ENCODE assay signal across 18 cellular contexts in the genomic region with DNA sequence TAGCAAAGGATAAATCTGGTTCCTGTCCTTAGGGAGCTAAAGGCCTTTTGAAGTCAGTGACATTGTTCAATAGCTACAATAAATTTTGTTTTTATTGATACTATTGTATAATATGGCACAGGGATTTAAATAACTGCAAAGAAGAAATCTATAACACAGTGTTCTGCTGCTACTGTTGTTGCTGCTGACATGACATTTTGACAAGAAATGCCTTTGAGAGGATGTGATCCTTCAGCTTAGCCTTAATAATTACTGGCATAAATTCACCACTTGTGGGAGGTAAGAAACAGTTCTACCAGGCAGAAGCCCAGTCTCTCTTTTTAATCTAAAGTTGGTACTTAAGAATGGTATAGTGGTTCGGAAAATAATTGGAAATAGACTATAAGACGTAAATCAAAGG. TPM values are rescaled to one million over a fixed set of nuclear protein-coding genes. Genes with fewer than 3 reads are reported as not detected.
DNase-seq lines count a peak whose midpoint lies in the region; ATAC-seq and TF ChIP-seq lines count a peak whose summit lies in the region.
"Had no signal": no experiment of that assay in that cellular context is flagged by ENCODE, and none has a peak within 500 bp of the region (broad histone marks: within the 10 kb centered on the region; RNA-seq: fewer than 3 reads in every experiment).

No MANE protein-coding gene starts in this region.

- dilution Hi-C loops in IMR-90 (cut with HindIII; ENCODE audit: low sequenced_read_pairs, unreplicated experiment) = no loop called here

- peak; percentile 68 for TF ChIP-seq EP300 in neural cell (conservative IDR thresholded peaks at IDR 0.05; ENCODE audit: poor library complexity, severe bottlenecking)

- H3K27me3 ChIP-seq in Caco-2 (replicated peaks; ENCODE audit: control insufficient read depth, insufficient read depth, low read length) = no peaks in the 10 kb centered on the region
- H3K27me3 ChIP-seq in IMR-90 (ENCODE audit: control insufficient read depth, insufficient read depth, low read length) = no peaks in the 10 kb centered on the region
- no peaks in the 10 kb centered on the region for H3K27me3 ChIP-seq in hepatocyte
- H3K27me3 ChIP-seq in neural cell (ENCODE audit: insufficient read depth, low read depth, low read length) = no peaks in the 10 kb centered on the region

- no peak for TF ChIP-seq POLR2A in IMR-90 (IDR thresholded peaks at IDR 0.05; ENCODE audit: low read depth, low read length)

- POLR2A ChIA-PET in Caco-2 (lab: Charles Lee) (no interaction called here), IMR-90 (lab: Charles Lee; ENCODE audit: unreplicated experiment) (no interaction called here)

- H3K14ac ChIP-seq in IMR-90 (replicated peaks; ENCODE audit: low read depth, low read length) = no peak overlapping the region

- H3K27me3 Mint-ChIP-seq in Caco-2 (ENCODE audit: insufficient read depth, unreplicated experiment) = no peaks in the 10 kb centered on the region
- H3K27me3 Mint-ChIP-seq: CD4-positive, alpha-beta memory T cell had no signal

- H3K4ac ChIP-seq in IMR-90 (ENCODE audit: low read depth, low read length) = no peak overlapping the region

- intact Hi-C loops in Caco-2 (cut with micrococcal nuclease; ENCODE audit: unreplicated experiment) = no loop called here
- intact Hi-C loops in IMR-90 (cut with micrococcal nuclease) = no loop called here

- H4K8ac ChIP-seq in IMR-90 (ENCODE audit: low read depth in 2 of 2, low read length in 2 of 2) = no peak overlapping the region

- no peak for TF ChIP-seq CTCF in Caco-2 (IDR thresholded peaks at IDR 0.05; ENCODE audit: insufficient read depth in 1 of 2, low read depth in 1 of 2, low read length in 1 of 2, severe bottlenecking in 1 of 2, unreplicated experiment in 1 of 2)
- TF ChIP-seq CTCF in IMR-90 (conservative IDR thresholded peaks at IDR 0.05; ENCODE audit: low read depth, low read length) = no peak
- TF ChIP-seq CTCF in hepatocyte (IDR thresholded peaks at IDR 0.05; ENCODE audit: poor library complexity) = no peak
- TF ChIP-seq CTCF in neural cell (IDR thresholded peaks at IDR 0.05; ENCODE audit: poor library complexity, severe bottlenecking) = no peak

- H4K5ac ChIP-seq in IMR-90 (ENCODE audit: low read depth, low read length) = no peak overlapping the region

- H3K4me3 Mint-ChIP-seq in Caco-2 (ENCODE audit: unreplicated experiment) = no peak overlapping the region
- H3K4me3 Mint-ChIP-seq: CD4-positive, alpha-beta memory T cell; GM23338; HFFc6 had no signal

- H3K18ac ChIP-seq in IMR-90 (ENCODE audit: low read depth, low read length) = no peak overlapping the region

- H2BK20ac ChIP-seq in IMR-90 (ENCODE audit: low read depth, low read length) = no peak overlapping the region

- H3K79me1 ChIP-seq in IMR-90 (ENCODE audit: low read depth in 1 of 2, low read length in 2 of 2) = no peaks in the 10 kb centered on the region

- H2BK120ac ChIP-seq in IMR-90 (ENCODE audit: low read depth, low read length) = no peak overlapping the region

- H3K9me3 ChIP-seq in Caco-2 = peaks cover under 1% of the 10 kb centered on the region; the same call in 1 of the 2 replicates
- no peaks in the 10 kb centered on the region for H3K9me3 ChIP-seq in IMR-90 (ENCODE audit: control insufficient read depth, insufficient read depth, low read length)
- H3K9me3 ChIP-seq in hepatocyte (ENCODE audit: low read depth) = no peaks in the 10 kb centered on the region
- no peaks in the 10 kb centered on the region for H3K9me3 ChIP-seq in neural cell (ENCODE audit: low read length)
- H3K9me3 ChIP-seq: HAP-1 had no signal

- DNase-seq in Caco-2 = no peak
- DNase-seq in IMR-90 = no peak
- no peak for DNase-seq in hepatocyte (ENCODE audit: low spot score)
- no peak for DNase-seq in activated gamma-delta T cell treated with Interleukin-2 at 50 U/mL for 16 hours
- no peak for DNase-seq in left lobe of liver (ENCODE audit: low spot score)
- no peak for DNase-seq in SIG-M5 treated with dmso at 0.1 percent for 504 hours (lab: John Stamatoyannopoulos, UW; ENCODE audit: unreplicated experiment)
- DNase-seq: C1 segment of cervical spinal cord; CD4-positive, alpha-beta memory T cell; COR-L47; DMS153; DND-41; HFFc6 had no signal

- no peaks in the 10 kb centered on the region for H4K20me1 ChIP-seq in IMR-90 (ENCODE audit: insufficient read depth, low read length)
- no peaks in the 10 kb centered on the region for H4K20me1 ChIP-seq in hepatocyte (ENCODE audit: insufficient read depth, poor library complexity, severe bottlenecking)
- H4K20me1 ChIP-seq in neural cell (ENCODE audit: insufficient read depth) = no peaks in the 10 kb centered on the region

- no peak overlapping the region for H2AK9ac ChIP-seq in IMR-90 (replicated peaks; ENCODE audit: low read depth, low read length, poor library complexity)

- CTCF ChIA-PET in Caco-2 (lab: Charles Lee) (no interaction called here), IMR-90 (lab: Yijun Ruan, JAX) (no interaction called here)

- H3K9me3 Mint-ChIP-seq in Caco-2 (ENCODE audit: unreplicated experiment) = no peaks in the 10 kb centered on the region
- H3K9me3 Mint-ChIP-seq: GM23338 had no signal

- no peak overlapping the region for H2AK5ac ChIP-seq in IMR-90 (ENCODE audit: low read depth, low read length)

- H3K4me1 ChIP-seq in Caco-2 (peaks cover 15% of the 10 kb centered on the region), IMR-90 (ENCODE audit: control insufficient read depth, insufficient read depth, low read length) (no peaks in the 10 kb centered on the region), hepatocyte (ENCODE audit: insufficient read depth) (peaks cover 5% of the 10 kb centered on the region)
- H3K4me1 ChIP-seq: HAP-1 had no signal

- H3K4me3 ChIP-seq in Caco-2 (ENCODE audit: low read depth, low read length) = no peak overlapping the region
- H3K4me3 ChIP-seq in IMR-90 (ENCODE audit: insufficient read depth, low read depth, low read length) = no peak overlapping the region
- H3K4me3 ChIP-seq in hepatocyte = no peak overlapping the region
- no peak overlapping the region for H3K4me3 ChIP-seq in neural cell (ENCODE audit: low read length)
- H3K4me3 ChIP-seq: GM12878, GM23338, HAP-1 had no signal

- no peak for ATAC-seq in IMR-90 (ENCODE audit: low read depth)
- no peak for ATAC-seq in left lobe of liver
- ATAC-seq: GM12878, GM23338 had no signal

- H2BK5ac ChIP-seq in IMR-90 (ENCODE audit: low read depth, low read length, poor library complexity, severe bottlenecking) = no peak overlapping the region

- H3K23ac ChIP-seq in IMR-90 (ENCODE audit: low read depth, low read length) = no peak overlapping the region

- H3K36me3 ChIP-seq in Caco-2 (ENCODE audit: control insufficient read depth, insufficient read depth, low read length) (no peaks in the 10 kb centered on the region), IMR-90 (ENCODE audit: control insufficient read depth, insufficient read depth, low read length) (no peaks in the 10 kb centered on the region), hepatocyte (replicated peaks; ENCODE audit: insufficient read depth, low read depth) (no peaks in the 10 kb centered on the region), neural cell (ENCODE audit: insufficient read depth, low read length) (no peaks in the 10 kb centered on the region)
- H3K36me3 ChIP-seq: HAP-1 had no signal

- H3F3A ChIP-seq in neural cell (ENCODE audit: insufficient read depth, low read length, poor library complexity, severe bottlenecking) = no peaks in the 10 kb centered on the region

- H4K91ac ChIP-seq in IMR-90 (ENCODE audit: insufficient read depth, low read depth, low read length) = no peak overlapping the region

- 100% methylated on average over 1 of the region's 2 CpGs; no CpG with 5 or more reads in 1 of the 2 experiments for WGBS in IMR-90 (ENCODE audit: extremely low coverage in 2 of 2, insufficient read length in 1 of 2), 2 experiments
- WGBS in hepatocyte (ENCODE audit: low lambda C conversion rate, missing lambda C conversion rate) = 94% methylated on average over 2 of the region's 2 CpGs

- H3K56ac ChIP-seq in IMR-90 (ENCODE audit: extremely low read depth, insufficient read depth, low read length) = no peak overlapping the region

- no peaks in the 10 kb centered on the region for H3K36me3 Mint-ChIP-seq in Caco-2 (ENCODE audit: insufficient read depth, unreplicated experiment)
- H3K36me3 Mint-ChIP-seq: CD4-positive, alpha-beta memory T cell had no signal

- peak overlapping the region; percentile 35 for H3K27ac Mint-ChIP-seq in Caco-2 (ENCODE audit: unreplicated experiment)
- H3K27ac Mint-ChIP-seq: CD4-positive, alpha-beta memory T cell; GM23338; HFFc6 had no signal

- no peak overlapping the region for H3K27ac ChIP-seq in IMR-90 (ENCODE audit: insufficient read depth, low read length)
- no peak overlapping the region for H3K27ac ChIP-seq in hepatocyte
- no peak overlapping the region for H3K27ac ChIP-seq in neural cell (ENCODE audit: low read length)

- H3K9me2 ChIP-seq in hepatocyte (replicated peaks; ENCODE audit: insufficient read depth) = no peaks in the 10 kb centered on the region
- H3K9me2 ChIP-seq in neural cell (ENCODE audit: insufficient read depth, low read length) = no peaks in the 10 kb centered on the region

- H2AFZ ChIP-seq in IMR-90 (replicated peaks; ENCODE audit: low read length, poor library complexity) (no peak overlapping the region), hepatocyte (no peak overlapping the region), neural cell (ENCODE audit: low read depth, low read length) (no peak overlapping the region)
- H2AFZ ChIP-seq: GM23338 had no signal

- H3K9me1 ChIP-seq in IMR-90 (ENCODE audit: insufficient read depth, low read length) = no peaks in the 10 kb centered on the region

- H2BK15ac ChIP-seq in IMR-90 (ENCODE audit: low read depth, low read length) = no peak overlapping the region

- in situ Hi-C loops in IMR-90 (cut with MboI; ENCODE audit: low sequenced_read_pairs) = no loop called here

- H3K9ac ChIP-seq in IMR-90 (ENCODE audit: low read depth, low read length) (no peak overlapping the region), neural cell (ENCODE audit: low read length) (no peak overlapping the region)

- H3K79me2 ChIP-seq in hepatocyte = peaks cover 10% of the 10 kb centered on the region
- H3K79me2 ChIP-seq in neural cell (replicated peaks; ENCODE audit: insufficient read depth, low read length) = no peaks in the 10 kb centered on the region

- no peak for TF ChIP-seq RAD21 in IMR-90 (IDR thresholded peaks at IDR 0.05; ENCODE audit: low read length)
- TF ChIP-seq RAD21 in neural cell (conservative IDR thresholded peaks at IDR 0.05) = no peak

- no peaks in the 10 kb centered on the region for H3K4me1 Mint-ChIP-seq in Caco-2 (ENCODE audit: low read depth, unreplicated experiment)
- H3K4me1 Mint-ChIP-seq: CD4-positive, alpha-beta memory T cell; GM23338 had no signal

- no peak overlapping the region for H3K4me2 ChIP-seq in IMR-90 (ENCODE audit: low read depth, low read length)
- H3K4me2 ChIP-seq in hepatocyte = peak overlapping the region; percentile 10
- peak overlapping the region; percentile 15 for H3K4me2 ChIP-seq in neural cell (ENCODE audit: low read length)
- H3K4me2 ChIP-seq: GM23338 had no signal

- no TSS peak for BruUV-seq in Caco-2 (replicated peaks; lab: Mats Ljungman, UMichigan)
- no TSS peak for BruUV-seq in IMR-90 (replicated peaks; lab: Mats Ljungman, UMichigan)

RNA-seq across cellular contexts. Expression of gene SULT1E1, which starts 4.1 kb away (rescaled TPM):
- total RNA-seq in Caco-2 (2022) (0.43 and 0.86 TPM in 2 replicates), IMR-90 (2012; rRNA removed) (not detected in 2 replicates), hepatocyte (69.8 and 72.5 TPM in 2 replicates), left lobe of liver (11.1 TPM)
- polyA plus RNA-seq in IMR-90 (2012; rRNA removed) (not detected in 2 replicates), hepatocyte (30.8 and 42.1 TPM in 2 replicates), neural cell (not detected in 2 replicates)
- polyA plus RNA-seq in IMR-90 (2012; cell fraction: cytosol; rRNA removed) = not detected in 2 replicates
- polyA plus RNA-seq in IMR-90 (2012; cell fraction: nucleus; rRNA removed; ENCODE audit: low replicate concordance) = not detected in 2 replicates
- not detected in 2 replicates for polyA minus RNA-seq in neural cell
- total RNA-seq: A172; CD4-positive, alpha-beta memory T cell; GM12878; GM23338; HFFc6 had no signal
- polyA plus RNA-seq: BJ; CD4-positive, alpha-beta memory T cell; GM12878; GM23338 had no signal
